In the genomic region with DNA sequence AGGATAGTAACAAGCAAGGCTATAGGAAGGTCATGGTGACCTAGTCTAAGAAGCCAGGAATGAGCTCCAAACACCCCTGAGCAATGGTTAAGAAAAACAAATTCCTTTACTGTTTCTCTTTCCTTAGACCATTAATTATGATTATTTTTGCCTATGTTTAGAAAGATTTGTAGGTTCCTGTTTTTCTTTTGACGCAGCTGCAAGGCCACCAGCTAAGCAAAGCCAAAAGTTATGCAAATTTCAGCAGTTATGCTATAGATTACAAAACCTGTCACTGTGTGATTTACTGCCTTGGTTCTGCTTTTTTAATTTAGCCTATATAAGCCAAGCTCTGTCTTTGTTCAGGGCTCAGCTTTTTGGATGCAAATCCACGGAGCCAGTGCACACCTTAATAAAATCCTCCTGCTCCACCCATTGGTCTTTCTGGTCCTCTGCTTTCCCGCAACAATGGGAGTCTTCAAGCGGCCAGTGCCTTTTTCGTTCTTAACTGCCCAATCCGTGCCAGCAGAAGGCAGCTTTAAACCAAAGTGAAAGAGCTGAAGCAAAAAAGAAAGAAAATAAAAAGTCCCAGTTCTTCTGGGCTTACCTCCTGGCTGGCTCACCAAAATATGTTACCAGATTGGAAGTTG, we compare ENCODE assay signal across 1 cellular context.
TF ChIP-seq lines count a peak whose summit lies in the region.

No MANE protein-coding gene starts in this region.

TF ChIP-seq in GM23338, 12 proteins besides CTCF, POLR2A, EP300 and RAD21 (continued from another document):
- TF ChIP-seq, protein P1, sequence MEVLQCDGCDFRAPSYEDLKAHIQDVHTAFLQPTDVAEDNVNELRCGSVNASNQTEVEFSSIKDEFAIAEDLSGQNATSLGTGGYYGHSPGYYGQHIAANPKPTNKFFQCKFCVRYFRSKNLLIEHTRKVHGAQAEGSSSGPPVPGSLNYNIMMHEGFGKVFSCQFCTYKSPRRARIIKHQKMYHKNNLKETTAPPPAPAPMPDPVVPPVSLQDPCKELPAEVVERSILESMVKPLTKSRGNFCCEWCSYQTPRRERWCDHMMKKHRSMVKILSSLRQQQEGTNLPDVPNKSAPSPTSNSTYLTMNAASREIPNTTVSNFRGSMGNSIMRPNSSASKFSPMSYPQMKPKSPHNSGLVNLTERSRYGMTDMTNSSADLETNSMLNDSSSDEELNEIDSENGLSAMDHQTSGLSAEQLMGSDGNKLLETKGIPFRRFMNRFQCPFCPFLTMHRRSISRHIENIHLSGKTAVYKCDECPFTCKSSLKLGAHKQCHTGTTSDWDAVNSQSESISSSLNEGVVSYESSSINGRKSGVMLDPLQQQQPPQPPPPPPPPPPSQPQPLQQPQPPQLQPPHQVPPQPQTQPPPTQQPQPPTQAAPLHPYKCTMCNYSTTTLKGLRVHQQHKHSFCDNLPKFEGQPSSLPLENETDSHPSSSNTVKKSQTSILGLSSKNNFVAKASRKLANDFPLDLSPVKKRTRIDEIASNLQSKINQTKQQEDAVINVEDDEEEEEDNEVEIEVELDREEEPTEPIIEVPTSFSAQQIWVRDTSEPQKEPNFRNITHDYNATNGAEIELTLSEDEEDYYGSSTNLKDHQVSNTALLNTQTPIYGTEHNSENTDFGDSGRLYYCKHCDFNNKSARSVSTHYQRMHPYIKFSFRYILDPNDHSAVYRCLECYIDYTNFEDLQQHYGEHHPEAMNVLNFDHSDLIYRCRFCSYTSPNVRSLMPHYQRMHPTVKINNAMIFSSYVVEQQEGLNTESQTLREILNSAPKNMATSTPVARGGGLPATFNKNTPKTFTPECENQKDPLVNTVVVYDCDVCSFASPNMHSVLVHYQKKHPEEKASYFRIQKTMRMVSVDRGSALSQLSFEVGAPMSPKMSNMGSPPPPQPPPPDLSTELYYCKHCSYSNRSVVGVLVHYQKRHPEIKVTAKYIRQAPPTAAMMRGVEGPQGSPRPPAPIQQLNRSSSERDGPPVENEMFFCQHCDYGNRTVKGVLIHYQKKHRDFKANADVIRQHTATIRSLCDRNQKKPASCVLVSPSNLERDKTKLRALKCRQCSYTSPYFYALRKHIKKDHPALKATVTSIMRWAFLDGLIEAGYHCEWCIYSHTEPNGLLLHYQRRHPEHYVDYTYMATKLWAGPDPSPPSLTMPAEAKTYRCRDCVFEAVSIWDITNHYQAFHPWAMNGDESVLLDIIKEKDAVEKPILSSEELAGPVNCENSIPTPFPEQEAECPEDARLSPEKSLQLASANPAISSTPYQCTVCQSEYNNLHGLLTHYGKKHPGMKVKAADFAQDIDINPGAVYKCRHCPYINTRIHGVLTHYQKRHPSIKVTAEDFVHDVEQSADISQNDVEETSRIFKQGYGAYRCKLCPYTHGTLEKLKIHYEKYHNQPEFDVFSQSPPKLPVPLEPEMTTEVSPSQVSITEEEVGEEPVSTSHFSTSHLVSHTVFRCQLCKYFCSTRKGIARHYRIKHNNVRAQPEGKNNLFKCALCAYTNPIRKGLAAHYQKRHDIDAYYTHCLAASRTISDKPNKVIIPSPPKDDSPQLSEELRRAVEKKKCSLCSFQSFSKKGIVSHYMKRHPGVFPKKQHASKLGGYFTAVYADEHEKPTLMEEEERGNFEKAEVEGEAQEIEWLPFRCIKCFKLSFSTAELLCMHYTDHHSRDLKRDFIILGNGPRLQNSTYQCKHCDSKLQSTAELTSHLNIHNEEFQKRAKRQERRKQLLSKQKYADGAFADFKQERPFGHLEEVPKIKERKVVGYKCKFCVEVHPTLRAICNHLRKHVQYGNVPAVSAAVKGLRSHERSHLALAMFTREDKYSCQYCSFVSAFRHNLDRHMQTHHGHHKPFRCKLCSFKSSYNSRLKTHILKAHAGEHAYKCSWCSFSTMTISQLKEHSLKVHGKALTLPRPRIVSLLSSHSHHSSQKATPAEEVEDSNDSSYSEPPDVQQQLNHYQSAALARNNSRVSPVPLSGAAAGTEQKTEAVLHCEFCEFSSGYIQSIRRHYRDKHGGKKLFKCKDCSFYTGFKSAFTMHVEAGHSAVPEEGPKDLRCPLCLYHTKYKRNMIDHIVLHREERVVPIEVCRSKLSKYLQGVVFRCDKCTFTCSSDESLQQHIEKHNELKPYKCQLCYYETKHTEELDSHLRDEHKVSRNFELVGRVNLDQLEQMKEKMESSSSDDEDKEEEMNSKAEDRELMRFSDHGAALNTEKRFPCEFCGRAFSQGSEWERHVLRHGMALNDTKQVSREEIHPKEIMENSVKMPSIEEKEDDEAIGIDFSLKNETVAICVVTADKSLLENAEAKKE (CRISPR knock-in tag; IDR thresholded peaks at IDR 0.05), result no peak
